Comparison of ENCODE assay signal across 16 cellular contexts in the genomic region with DNA sequence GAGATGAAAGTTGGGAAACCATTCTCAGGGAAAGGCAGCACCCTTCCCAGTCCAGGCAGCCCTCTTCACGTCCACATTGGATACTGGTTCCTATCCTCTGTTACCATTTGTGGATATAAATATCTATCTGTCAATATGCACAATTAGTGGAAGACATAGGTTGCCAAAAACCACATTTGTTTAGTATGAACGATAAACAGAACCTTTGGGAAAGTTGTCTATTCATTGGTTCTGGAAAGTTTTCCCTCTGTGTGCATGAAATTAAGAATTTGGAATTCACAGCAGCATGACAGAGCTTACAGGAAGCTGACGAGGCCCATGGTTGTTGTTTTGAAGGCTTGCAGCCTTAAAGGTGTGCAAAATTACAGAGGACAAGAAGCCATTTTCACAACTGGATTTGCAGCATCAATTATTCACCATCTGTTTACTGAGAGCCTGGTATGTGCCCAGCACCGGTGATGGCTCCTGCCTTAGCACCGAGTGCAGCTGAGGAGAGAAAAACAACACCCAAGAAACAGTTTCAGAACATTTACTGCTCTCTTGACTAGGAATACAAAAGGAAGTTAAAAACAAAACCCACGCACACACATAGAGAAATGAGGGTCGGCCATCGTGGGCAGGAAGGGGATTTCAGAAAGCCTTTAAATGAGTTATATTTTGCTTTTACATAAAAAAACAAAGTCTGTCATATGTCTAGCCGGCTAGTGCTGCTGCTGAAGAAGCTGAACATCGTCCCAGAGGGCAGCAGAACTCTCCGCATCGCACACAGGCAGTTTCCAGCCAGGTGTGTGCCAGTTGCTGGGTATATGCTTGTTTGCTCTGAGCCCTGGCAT.
DNase-seq lines count a peak whose midpoint lies in the region; ATAC-seq and TF ChIP-seq lines count a peak whose summit lies in the region.
"Had no signal": no experiment of that assay in that cellular context is flagged by ENCODE, and none has a peak within 500 bp of the region (broad histone marks: within the 10 kb centered on the region; RNA-seq: fewer than 3 reads in every experiment).

No MANE protein-coding gene starts in this region.

- intact Hi-C loops in left lung (cut with DNase I) = no loop called here

- no peaks in the 10 kb centered on the region for H3K27me3 Mint-ChIP-seq in activated CD4-positive, alpha-beta T cell treated with anti-CD3 and anti-CD28 coated beads, Interleukin-2, amount 10 ng/mL, durations not matched to agents 7 days and 5 days
- no peaks in the 10 kb centered on the region for H3K27me3 Mint-ChIP-seq in stimulated activated memory B cell treated with anti-CD40 and anti-IgM and Interleukin-4, amounts not matched to agents 10 μg/mL and 1 μg/mL and 100 μg/mL, for 72 hours

- in situ Hi-C loops in KBM-7 (cut with MboI; ENCODE audit: low pct_unique_long_range_greater_than_20kb, low sequenced_read_pairs) = no loop called here

- H3K36me3 Mint-ChIP-seq in activated CD4-positive, alpha-beta T cell treated with anti-CD3 and anti-CD28 coated beads, Interleukin-2, amount 10 ng/mL, durations not matched to agents 7 days and 5 days (ENCODE audit: low read depth) = peaks cover 1% of the 10 kb centered on the region
- peaks cover 0 to 4% of the 10 kb centered on the region in 2 donors for H3K36me3 Mint-ChIP-seq in activated naive CD4-positive, alpha-beta T cell treated with anti-CD3 and anti-CD28 coated beads, Interleukin-2, amount 50 U/mL, for 72 hours
- peaks cover 18% of the 10 kb centered on the region for H3K36me3 Mint-ChIP-seq in stimulated activated memory B cell treated with anti-CD40 and anti-IgM and Interleukin-4, amounts not matched to agents 10 μg/mL and 1 μg/mL and 100 μg/mL, for 72 hours

- POLR2A ChIA-PET in activated CD4-positive, alpha-beta T cell treated with anti-CD3 and anti-CD28 coated beads, Interleukin-2, amount 10 ng/mL, durations not matched to agents 7 days and 5 days (lab: Charles Lee) = no interaction called here

- H3K9me3 ChIP-seq in KOPT-K1 (ENCODE audit: insufficient read depth, low read length, poor library complexity, severe bottlenecking) (peaks cover 11% of the 10 kb centered on the region), left lung (peaks cover 0 to 3% of the 10 kb centered on the region in 2 donors)

- no peak for TF ChIP-seq CTCF in left lung (IDR thresholded peaks at IDR 0.05)

- no peak overlapping the region for H3K4me3 ChIP-seq in left lung
- H3K4me3 ChIP-seq: upper lobe of right lung had no signal

- peaks cover 5% of the 10 kb centered on the region for H3K9me3 Mint-ChIP-seq in activated CD4-positive, alpha-beta T cell treated with anti-CD3 and anti-CD28 coated beads, Interleukin-2, amount 10 ng/mL, durations not matched to agents 7 days and 5 days
- peaks cover under 1 to 12% of the 10 kb centered on the region in 2 donors for H3K9me3 Mint-ChIP-seq in activated naive CD4-positive, alpha-beta T cell treated with anti-CD3 and anti-CD28 coated beads, Interleukin-2, amount 50 U/mL, for 72 hours
- H3K9me3 Mint-ChIP-seq in stimulated activated memory B cell treated with anti-CD40 and anti-IgM and Interleukin-4, amounts not matched to agents 10 μg/mL and 1 μg/mL and 100 μg/mL, for 72 hours = no peaks in the 10 kb centered on the region

- H3K27ac Mint-ChIP-seq in activated CD4-positive, alpha-beta T cell treated with anti-CD3 and anti-CD28 coated beads, Interleukin-2, amount 10 ng/mL, durations not matched to agents 7 days and 5 days = peak overlapping the region; percentile 82
- H3K27ac Mint-ChIP-seq in activated naive CD4-positive, alpha-beta T cell treated with anti-CD3 and anti-CD28 coated beads, Interleukin-2, amount 50 U/mL, for 72 hours = peak overlapping the region; percentile 54 to 88
- H3K27ac Mint-ChIP-seq in stimulated activated memory B cell treated with anti-CD40 and anti-IgM and Interleukin-4, amounts not matched to agents 10 μg/mL and 1 μg/mL and 100 μg/mL, for 72 hours = peak overlapping the region; percentile 64
- H3K27ac Mint-ChIP-seq: endodermal cell, mesothelial cell of epicardium had no signal

- no peaks in the 10 kb centered on the region for H3K4me1 ChIP-seq in left lung
- H3K4me1 ChIP-seq: upper lobe of right lung had no signal

- CTCF ChIA-PET in activated CD4-positive, alpha-beta T cell treated with anti-CD3 and anti-CD28 coated beads, Interleukin-2, amount 10 ng/mL, durations not matched to agents 7 days and 5 days (lab: Charles Lee) = no interaction called here

- H3K27me3 ChIP-seq in left lung = no peaks in the 10 kb centered on the region
- H3K27me3 ChIP-seq: upper lobe of right lung had no signal

- DNase-seq in activated CD4-positive, alpha-beta T cell treated with anti-CD3 and anti-CD28 coated beads, Interleukin-2, amount 10 ng/mL, durations not matched to agents 7 days and 5 days = no peak
- no peak for DNase-seq in activated CD4-positive, alpha-beta T cell treated with anti-CD3 and anti-CD28 coated beads, Interleukin-2, amount 50 U/mL, for 1 hour
- no peak for DNase-seq in activated naive CD4-positive, alpha-beta T cell treated with anti-CD3 and anti-CD28 coated beads, Interleukin-2, amount 50 U/mL, for 72 hours (ENCODE audit: low spot score in 2 of 2)
- DNase-seq in NCI-H187 (lab: John Stamatoyannopoulos, UW) = no peak
- no peak for DNase-seq in left lung
- no peak for DNase-seq in KBM-7
- DNase-seq: activated effector memory CD4-positive, alpha-beta T cell treated with Interleukin-2 at 50 U/mL for 16 hours; DMS79 treated with DMSO at 0.1 percent for 48 hours; endodermal cell; Kasumi-1; upper lobe of right lung had no signal

- no peak overlapping the region for H3K4me3 Mint-ChIP-seq in activated CD4-positive, alpha-beta T cell treated with anti-CD3 and anti-CD28 coated beads, Interleukin-2, amount 10 ng/mL, durations not matched to agents 7 days and 5 days
- no peak overlapping the region for H3K4me3 Mint-ChIP-seq in stimulated activated memory B cell treated with anti-CD40 and anti-IgM and Interleukin-4, amounts not matched to agents 10 μg/mL and 1 μg/mL and 100 μg/mL, for 72 hours
- H3K4me3 Mint-ChIP-seq: endodermal cell, mesothelial cell of epicardium had no signal

- H3K4me1 Mint-ChIP-seq in activated CD4-positive, alpha-beta T cell treated with anti-CD3 and anti-CD28 coated beads, Interleukin-2, amount 10 ng/mL, durations not matched to agents 7 days and 5 days = peaks cover 11% of the 10 kb centered on the region
- peaks cover 7% of the 10 kb centered on the region for H3K4me1 Mint-ChIP-seq in stimulated activated memory B cell treated with anti-CD40 and anti-IgM and Interleukin-4, amounts not matched to agents 10 μg/mL and 1 μg/mL and 100 μg/mL, for 72 hours
- H3K4me1 Mint-ChIP-seq: endodermal cell had no signal

- ATAC-seq in activated naive CD4-positive, alpha-beta T cell treated with anti-CD3 and anti-CD28 coated beads, Interleukin-2, amount 50 U/mL, for 72 hours = peak in 1 of 2 donors; percentile 32
- ATAC-seq in stimulated activated memory B cell treated with anti-CD40 and anti-IgM and Interleukin-4, amounts not matched to agents 10 μg/mL and 1 μg/mL and 100 μg/mL, for 72 hours = peak; percentile 77
- no peak for ATAC-seq in left lung
- ATAC-seq: upper lobe of right lung had no signal

- H3K27ac ChIP-seq in KOPT-K1 (ENCODE audit: low read depth, low read length, poor library complexity, severe bottlenecking) = peak overlapping the region; percentile 37
- no peak overlapping the region for H3K27ac ChIP-seq in left lung
- H3K27ac ChIP-seq: HL-60, upper lobe of right lung, VCaP had no signal

- H3K36me3 ChIP-seq in KOPT-K1 (ENCODE audit: insufficient read depth, low read length) (no peaks in the 10 kb centered on the region), left lung (no peaks in the 10 kb centered on the region)
- H3K36me3 ChIP-seq: upper lobe of right lung had no signal
